Comparison of ENCODE assay signal across 8 cellular contexts in genomic region chr19:8517551-8518442, GRCh38. TPM values are rescaled to one million over a fixed set of nuclear protein-coding genes. Genes with fewer than 3 reads are reported as not detected.
DNase-seq lines count a peak whose midpoint lies in the region; TF ChIP-seq lines count a peak whose summit lies in the region.

No MANE protein-coding gene starts in this region.

- no peaks in the 10 kb centered on the region for H3K27me3 ChIP-seq in adipocyte (replicated peaks; ENCODE audit: control insufficient read depth, insufficient read depth, low read length)
- no peaks in the 10 kb centered on the region for H3K27me3 ChIP-seq in osteoblast (ENCODE audit: insufficient read depth, low read length)

- H3K79me2 ChIP-seq in osteoblast (ENCODE audit: insufficient read depth, low read length) = no peaks in the 10 kb centered on the region

- TF ChIP-seq CTCF in osteoblast (IDR thresholded peaks at IDR 0.05; ENCODE audit: extremely low read depth, low read depth, low read length) = no peak

- H3K4me3 ChIP-seq in adipocyte (ENCODE audit: low read length) (peak overlapping the region; percentile 34), osteoblast (ENCODE audit: insufficient read depth, low read length) (no peak overlapping the region)

- peak; percentile 96 for DNase-seq in GF-D8 (lab: John Stamatoyannopoulos, UW)
- peak; percentile 86 for DNase-seq in SIG-M5 treated with dmso at 0.1 percent for 504 hours (lab: John Stamatoyannopoulos, UW; ENCODE audit: unreplicated experiment)
- peak; percentile 83 for DNase-seq in adipocyte (ENCODE audit: low read depth)
- DNase-seq in osteoblast (ENCODE audit: insufficient read length, low spot score, missing footprints) = peak; percentile 48
- DNase-seq in cortex of kidney (lab: John Stamatoyannopoulos, UW) = no peak
- DNase-seq in GM19238 (ENCODE audit: insufficient read length, low spot score) = no peak
- no peak for DNase-seq in amniotic stem cell (lab: John Stamatoyannopoulos, UW)
- no peak for DNase-seq in GM19240 (ENCODE audit: insufficient read length, low spot score)

- H3K27ac ChIP-seq in osteoblast (ENCODE audit: low read depth, low read length) = peak overlapping the region; percentile 8

- no peaks in the 10 kb centered on the region for H3K9me3 ChIP-seq in adipocyte (ENCODE audit: control insufficient read depth, low read length)
- H3K9me3 ChIP-seq in osteoblast (ENCODE audit: low read depth, low read length) = no peaks in the 10 kb centered on the region

- H3K36me3 ChIP-seq in adipocyte (ENCODE audit: control insufficient read depth, insufficient read depth, low read length, severe bottlenecking) (no peaks in the 10 kb centered on the region), osteoblast (ENCODE audit: insufficient read depth, low read length) (no peaks in the 10 kb centered on the region)

- H2AFZ ChIP-seq in osteoblast (ENCODE audit: low read length) = peak overlapping the region; percentile 30

- H3K4me2 ChIP-seq in osteoblast (ENCODE audit: insufficient read depth, low read length) = peak overlapping the region; percentile 32

- H3K4me1 ChIP-seq in adipocyte (ENCODE audit: control insufficient read depth, insufficient read depth, low read length) (peaks cover 28% of the 10 kb centered on the region), osteoblast (ENCODE audit: insufficient read depth, low read length) (peaks cover 23% of the 10 kb centered on the region)

- H4K20me1 ChIP-seq in osteoblast (ENCODE audit: insufficient read depth, low read length) = no peaks in the 10 kb centered on the region

- H3K9ac ChIP-seq in adipocyte (ENCODE audit: low read length) = peak overlapping the region; percentile 67

RNA-seq across cellular contexts. Expression of gene ZNF414, which starts 3.8 kb away (rescaled TPM):
- total RNA-seq in osteoblast = 2.9 and 6.9 TPM in 2 replicates

RNA-seq across cellular contexts. Expression of gene PRAM1, which starts 15.4 kb away (rescaled TPM):
- total RNA-seq in osteoblast = under 0.01 TPM in 1 of 2 replicates, not detected in the other

RNA-seq across cellular contexts. Expression of gene MYO1F, which starts 59.4 kb away (rescaled TPM):
- total RNA-seq in osteoblast = under 0.01 and 0.72 TPM in 2 replicates

Comparison
In these comparisons a context has a peak if more than half of its experiments do, and no peak if none do; other contexts are left out.
1. DNase-seq: peak in GF-D8 (single experiment), SIG-M5 treated with dmso at 0.1 percent for 504 hours (single experiment), adipocyte (single experiment) and osteoblast (single experiment); none in cortex of kidney (single experiment), GM19238 (single experiment), amniotic stem cell (single experiment) and GM19240 (single experiment).